ENCODE assay signal across 13 cellular contexts in the genomic region with DNA sequence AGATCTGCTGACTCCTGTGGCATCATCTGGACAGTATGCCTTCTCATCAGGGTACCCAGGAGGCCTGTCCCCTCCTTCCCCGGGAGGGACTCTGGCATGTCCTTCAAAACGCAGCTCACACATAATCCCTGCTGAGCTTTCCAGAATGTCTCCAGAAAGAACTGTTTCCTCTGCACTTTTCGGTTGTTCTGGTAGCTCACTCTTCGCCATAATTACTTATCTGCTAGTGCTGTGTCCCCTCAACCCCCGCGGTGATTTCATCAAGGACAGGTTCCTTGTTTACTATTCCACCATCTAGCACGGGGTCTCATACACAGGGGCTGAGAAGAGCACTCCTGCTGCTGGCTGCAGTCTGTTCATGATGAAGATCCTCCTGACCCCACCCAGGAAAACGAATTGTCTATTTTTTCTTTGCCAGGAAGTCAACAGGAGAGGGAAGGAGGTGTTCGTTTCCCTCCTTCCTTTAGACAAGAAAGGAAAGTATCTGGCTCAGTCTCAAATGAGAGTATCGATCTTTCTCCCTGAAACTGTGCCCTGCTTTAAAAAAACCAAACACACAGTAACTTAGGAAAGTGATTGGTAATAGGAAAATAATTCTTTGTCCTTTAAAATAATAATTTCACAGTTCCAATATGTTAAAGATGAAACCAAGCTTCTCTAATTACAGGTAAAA.
DNase-seq lines count a peak whose midpoint lies in the region; ATAC-seq and TF ChIP-seq lines count a peak whose summit lies in the region.
"Had no signal": no experiment of that assay in that cellular context is flagged by ENCODE, and none has a peak within 500 bp of the region (broad histone marks: within the 10 kb centered on the region; RNA-seq: fewer than 3 reads in every experiment).

No MANE protein-coding gene starts in this region.

- H3K36me3 Mint-ChIP-seq in osteocyte (ENCODE audit: unreplicated experiment), result no peaks in the 10 kb centered on the region

- H3K4me1 ChIP-seq in PC-3 (ENCODE audit: insufficient read depth, low read length) (no peaks in the 10 kb centered on the region; the same call in 1 of the 2 replicates), foreskin keratinocyte (peaks cover 25% of the 10 kb centered on the region), esophagus squamous epithelium (peaks cover 0 to 7% (median 0%) of the 10 kb centered on the region in 3 donors)
- H3K4me1 ChIP-seq: thyroid gland had no signal

- H3K9me3 Mint-ChIP-seq in osteocyte (ENCODE audit: unreplicated experiment), result no peaks in the 10 kb centered on the region

- no peak overlapping the region for H3K4me2 ChIP-seq in PC-3 (ENCODE audit: low read length)

- H3K27ac Mint-ChIP-seq in osteocyte (ENCODE audit: unreplicated experiment), result peak overlapping the region; percentile 75
- H3K27ac Mint-ChIP-seq: T-helper 17 cell had no signal

- intact Hi-C loops in PC-3 (cut with micrococcal nuclease) (no loop called here), esophagus squamous epithelium (cut with DNase I) (no loop called here)

- no peaks in the 10 kb centered on the region for H3K27me3 ChIP-seq in PC-3 (ENCODE audit: low read length)
- no peaks in the 10 kb centered on the region for H3K27me3 ChIP-seq in foreskin keratinocyte
- H3K27me3 ChIP-seq in esophagus squamous epithelium, result peaks cover 0 to 9% (median 0%) of the 10 kb centered on the region in 4 donors
- H3K27me3 ChIP-seq: thyroid gland had no signal

- peaks cover 83% of the 10 kb centered on the region for H3K79me2 ChIP-seq in PC-3 (ENCODE audit: low read length)

- no peaks in the 10 kb centered on the region for H3F3A ChIP-seq in PC-3 (ENCODE audit: low read length, unreplicated experiment)

- H3K9ac ChIP-seq in PC-3 (ENCODE audit: low read length), result no peak overlapping the region

- H3K9me2 ChIP-seq in PC-3 (replicated peaks; ENCODE audit: low read length), result no peaks in the 10 kb centered on the region

- H3K4me3 ChIP-seq in PC-3 (ENCODE audit: low read length), result no peak overlapping the region
- no peak overlapping the region for H3K4me3 ChIP-seq in esophagus squamous epithelium
- H3K4me3 ChIP-seq: thyroid gland had no signal

- H3K27ac ChIP-seq in PC-3 (ENCODE audit: low read length) (peak overlapping the region; percentile 13; the same call in 1 of the 2 replicates), foreskin keratinocyte (peak overlapping the region; percentile 55), esophagus squamous epithelium (no peak overlapping the region)
- H3K27ac ChIP-seq: 22Rv1, thyroid gland had no signal

- ATAC-seq in PC-3 (no peak), foreskin keratinocyte (no peak)
- ATAC-seq: T-helper 17 cell had no signal

- TSS peak; percentile 13 for BruUV-seq in PC-3 (replicated peaks; lab: Mats Ljungman, UMichigan)

- DNase-seq in DMS153 (lab: John Stamatoyannopoulos, UW), result peak; percentile 9
- DNase-seq in DMS153 treated with DMSO at 0.1 percent for 48 hours (lab: John Stamatoyannopoulos, UW; ENCODE audit: unreplicated experiment), result no peak
- DNase-seq in PC-3, result no peak
- no peak for DNase-seq in foreskin keratinocyte
- DNase-seq in osteocyte (ENCODE audit: extremely low spot score, unreplicated experiment), result no peak
- DNase-seq in esophagus squamous epithelium (lab: John Stamatoyannopoulos, UW), result no peak
- DNase-seq in AG08396 (ENCODE audit: low spot score), result no peak
- DNase-seq in AG20443 (ENCODE audit: low spot score), result no peak
- DNase-seq: activated CD4-positive, alpha-beta T cell treated with anti-CD3 and anti-CD28 coated beads, Interleukin-2, amount 50 U/mL, for 48 hours; activated effector memory CD4-positive, alpha-beta T cell treated with anti-CD3 and anti-CD28 coated beads, Interleukin-2, amount 50 U/mL, for 16 hours; T-helper 17 cell; thyroid gland had no signal

- POLR2A ChIA-PET in PC-3 (lab: Charles Lee; ENCODE audit: unreplicated experiment), result no interaction called here

- H3K4me3 Mint-ChIP-seq in osteocyte (ENCODE audit: unreplicated experiment), result no peak overlapping the region
- H3K4me3 Mint-ChIP-seq: T-helper 17 cell had no signal

- no peaks in the 10 kb centered on the region for H3K27me3 Mint-ChIP-seq in osteocyte (ENCODE audit: unreplicated experiment)

- CTCF ChIA-PET in PC-3 (lab: Charles Lee), result no interaction called here

- no peaks in the 10 kb centered on the region for H4K20me1 ChIP-seq in PC-3 (ENCODE audit: low read length)

- TF ChIP-seq CTCF in PC-3 (conservative IDR thresholded peaks at IDR 0.05; ENCODE audit: low read depth, low read length) (no peak), foreskin keratinocyte (conservative IDR thresholded peaks at IDR 0.05) (no peak), osteocyte (IDR thresholded peaks at IDR 0.05) (no peak), esophagus squamous epithelium (IDR thresholded peaks at IDR 0.05) (no peak)

- H3K36me3 ChIP-seq in PC-3 (ENCODE audit: low read depth, low read length) (0 out of 2 replicates have a peak, but pooled peaks cover 5% of the 10 kb centered on the region), esophagus squamous epithelium (no peaks in the 10 kb centered on the region)
- H3K36me3 ChIP-seq: thyroid gland had no signal

- H2AFZ ChIP-seq in PC-3 (ENCODE audit: low read length), result no peak overlapping the region

- 34 to 38% methylated on average over 10 of the region's 10 CpGs for WGBS in esophagus squamous epithelium, 2 donors

- no peaks in the 10 kb centered on the region for H3K9me3 ChIP-seq in PC-3 (ENCODE audit: low read length)
- H3K9me3 ChIP-seq in esophagus squamous epithelium, result no peaks in the 10 kb centered on the region
- H3K9me3 ChIP-seq: thyroid gland had no signal

- TF ChIP-seq POLR2A in esophagus squamous epithelium (IDR thresholded peaks at IDR 0.05), result no peak

- peaks cover 36% of the 10 kb centered on the region for H3K4me1 Mint-ChIP-seq in osteocyte (ENCODE audit: unreplicated experiment)

Comparison
In these comparisons a context has a peak if more than half of its experiments do, and no peak if none do; other contexts are left out.
1. H3K27ac ChIP-seq: peak in PC-3 (single experiment) and foreskin keratinocyte (single experiment); none in esophagus squamous epithelium (0 of 4).